7 cellular contexts compared by ENCODE assay signal in genomic region chr9:71767421-71768321, GRCh38. TPM values are rescaled to one million over a fixed set of nuclear protein-coding genes. Genes with fewer than 3 reads are reported as not detected.
DNase-seq lines count a peak whose midpoint lies in the region; ATAC-seq and TF ChIP-seq lines count a peak whose summit lies in the region.

No MANE protein-coding gene starts in this region.

- peak; percentile 61 for DNase-seq in GM23248
- DNase-seq in SK-N-DZ (ENCODE audit: low spot score): peak; percentile 26
- DNase-seq in mesothelial cell of epicardium (ENCODE audit: low spot score in 2 of 2, unreplicated experiment in 2 of 2): peak in 1 of 2 experiments; percentile 48
- DNase-seq in uterus: peak; percentile 20 to 23
- no peak for DNase-seq in Kasumi-1 (lab: John Stamatoyannopoulos, UW)

- H3K79me2 ChIP-seq in GM23248 (ENCODE audit: insufficient read depth): peaks cover 46% of the 10 kb centered on the region

- H3K9ac ChIP-seq in GM23248 (peak overlapping the region; percentile 82), duodenal mucosa (ENCODE audit: low read depth in 1 of 2, low read length in 2 of 2) (peak overlapping the region; percentile 83 to 85)

- in situ Hi-C loops in GM23248 (cut with MboI): no loop called here

- peak overlapping the region; percentile 92 for H3K27ac Mint-ChIP-seq in mesothelial cell of epicardium

- H3K9me3 Mint-ChIP-seq in mesothelial cell of epicardium: no peaks in the 10 kb centered on the region

- H3K4me3 ChIP-seq in GM23248: peak overlapping the region; percentile 100
- H3K4me3 ChIP-seq in duodenal mucosa (ENCODE audit: low read depth in 1 of 2, low read length in 2 of 2): peak overlapping the region; percentile 94 to 99
- H3K4me3 ChIP-seq in uterus: peak overlapping the region; percentile 72 to 92

- H3K9me3 ChIP-seq in GM23248 (ENCODE audit: low read depth) (no peaks in the 10 kb centered on the region), duodenal mucosa (ENCODE audit: control insufficient read depth in 1 of 2, low read length in 2 of 2) (no peaks in the 10 kb centered on the region), uterus (no peaks in the 10 kb centered on the region)

- H3K9me2 ChIP-seq in GM23248 (ENCODE audit: insufficient read depth): no peaks in the 10 kb centered on the region

- H3K27me3 ChIP-seq in GM23248 (replicated peaks; ENCODE audit: insufficient read depth): no peaks in the 10 kb centered on the region
- H3K27me3 ChIP-seq in duodenal mucosa (ENCODE audit: control insufficient read depth in 1 of 2, insufficient read depth in 2 of 2, low read length in 2 of 2): no peaks in the 10 kb centered on the region
- H3K27me3 ChIP-seq in uterus: no peaks in the 10 kb centered on the region

- 13% methylated on average over 35 to 38 of the region's 38 CpGs for WGBS in GM23248 (ENCODE audit: low coverage in 1 of 2, low lambda C conversion rate in 2 of 2, missing lambda C conversion rate in 2 of 2), 2 experiments

- intact Hi-C loops in uterus (cut with DNase I; ENCODE audit: low total_unique reads): no loop called here

- H3K27ac ChIP-seq in GM23248 (peak overlapping the region; percentile 73), duodenal mucosa (ENCODE audit: low read depth, low read length) (peak overlapping the region; percentile 96), uterus (peak overlapping the region; percentile 97 to 98)

- no peak for ATAC-seq in HG03280 (IDR thresholded peaks at IDR 0.05; ENCODE audit: unreplicated experiment)

- TF ChIP-seq CTCF in mesothelial cell of epicardium (IDR thresholded peaks at IDR 0.05; ENCODE audit: unreplicated experiment): no peak
- no peak for TF ChIP-seq CTCF in uterus (IDR thresholded peaks at IDR 0.05)

- no peaks in the 10 kb centered on the region for H4K20me1 ChIP-seq in GM23248 (ENCODE audit: insufficient read depth)

- peak overlapping the region; percentile 92 for H3K4me3 Mint-ChIP-seq in mesothelial cell of epicardium

- peak overlapping the region; percentile 87 for H3K4me2 ChIP-seq in GM23248 (ENCODE audit: unreplicated experiment)

- H3K36me3 ChIP-seq in GM23248 (ENCODE audit: low read depth): no peaks in the 10 kb centered on the region
- no peaks in the 10 kb centered on the region for H3K36me3 ChIP-seq in duodenal mucosa (ENCODE audit: control insufficient read depth in 1 of 2, insufficient read depth in 2 of 2, low read length in 2 of 2)
- no peaks in the 10 kb centered on the region for H3K36me3 ChIP-seq in uterus

- H3F3A ChIP-seq in GM23248 (ENCODE audit: insufficient read depth): peaks cover 35% of the 10 kb centered on the region

- TF ChIP-seq POLR2A in uterus (IDR thresholded peaks at IDR 0.05): no peak

- H3K27me3 Mint-ChIP-seq in mesothelial cell of epicardium (ENCODE audit: low read depth): peaks cover 4% of the 10 kb centered on the region

- peak overlapping the region; percentile 77 for H2AFZ ChIP-seq in GM23248

- H3K4me1 ChIP-seq in GM23248 (ENCODE audit: insufficient read depth): peaks cover 50% of the 10 kb centered on the region
- peaks cover 35 to 39% of the 10 kb centered on the region in 2 donors for H3K4me1 ChIP-seq in duodenal mucosa (ENCODE audit: control insufficient read depth in 1 of 2, insufficient read depth in 2 of 2, low read length in 2 of 2)
- peaks cover 0 to 3% of the 10 kb centered on the region in 2 donors for H3K4me1 ChIP-seq in uterus

- H3K4me1 Mint-ChIP-seq in mesothelial cell of epicardium: peaks cover 46% of the 10 kb centered on the region

- H3K36me3 Mint-ChIP-seq in mesothelial cell of epicardium: no peaks in the 10 kb centered on the region

RNA-seq across cellular contexts. Expression of gene CEMIP2, which starts 0.6 kb away (rescaled TPM):
- 29.3 and 40.4 TPM in 2 replicates for total RNA-seq in GM23248 (2014; rRNA removed; shearing (Covaris generic))
- 11.5 and 12.7 TPM in 2 replicates for polyA plus RNA-seq in GM23248 (2016; fragmentation: Nextera tagmentation; extraction: Ambion mirVana)
- 8.0 and 12.0 TPM in 2 replicates for polyA plus RNA-seq in SK-N-DZ (2014; cell fraction: cytosol; rRNA removed)
- polyA plus RNA-seq in SK-N-DZ (2014; cell fraction: nucleus; rRNA removed): 3.9 and 6.3 TPM in 2 replicates
- 111 to 122 TPM (median 114 TPM) in 3 replicates for total RNA-seq in mesothelial cell of epicardium
- 10 to 100 TPM in 3 of 4 donors, 1 to 10 TPM in 1; 7.4 to 50.7 (median 30.5) TPM for total RNA-seq in uterus

Comparison
In these comparisons a context has a peak if more than half of its experiments do, and no peak if none do; other contexts are left out.
1. DNase-seq: peak in GM23248 (single experiment), SK-N-DZ (single experiment) and uterus (2 of 2); none in Kasumi-1 (0 of 2).
2. Peak in every context shown above with its lines, with median percentiles within 50 percentile points of each other: H3K27ac ChIP-seq and H3K4me3 ChIP-seq.